22 cellular contexts compared by ENCODE assay signal in the genomic region with DNA sequence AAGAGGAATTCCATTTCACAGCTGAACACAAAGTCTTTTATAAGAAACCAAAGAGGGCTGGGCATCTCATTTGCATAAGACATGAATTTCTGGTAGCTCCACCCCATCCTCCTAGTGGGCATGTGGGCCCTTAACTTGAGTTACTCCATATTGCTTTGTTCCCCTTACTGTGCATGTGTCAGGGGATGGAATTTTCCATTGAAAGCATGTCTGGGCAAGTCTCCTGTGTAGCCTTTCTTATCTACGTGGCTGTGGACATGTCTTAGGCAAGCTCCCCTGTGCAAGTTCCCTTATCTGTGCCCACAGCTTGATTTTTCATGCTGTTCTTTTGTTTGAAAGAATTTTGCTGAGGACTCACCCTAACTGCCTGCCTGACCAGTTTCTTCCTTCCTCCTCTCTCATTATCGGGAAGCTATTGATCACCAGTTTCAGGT.
DNase-seq lines count a peak whose midpoint lies in the region; ATAC-seq and TF ChIP-seq lines count a peak whose summit lies in the region.
"Had no signal": no experiment of that assay in that cellular context is flagged by ENCODE, and none has a peak within 500 bp of the region (broad histone marks: within the 10 kb centered on the region; RNA-seq: fewer than 3 reads in every experiment).

No MANE protein-coding gene starts in this region.

- TF ChIP-seq CTCF in H9 (conservative IDR thresholded peaks at IDR 0.05) (no peak), NB4 (IDR thresholded peaks at IDR 0.05; ENCODE audit: low read depth, low read length) (no peak), fibroblast of villous mesenchyme (IDR thresholded peaks at IDR 0.05; ENCODE audit: insufficient read depth, low read depth, low read length) (no peak), upper lobe of left lung (IDR thresholded peaks at IDR 0.05) (no peak)

- no peaks in the 10 kb centered on the region for H3K36me3 ChIP-seq in upper lobe of left lung
- H3K36me3 ChIP-seq: suprapubic skin had no signal

- peaks cover 7% of the 10 kb centered on the region; the same call in 1 of the 2 replicates for H3K4me1 ChIP-seq in H9 (ENCODE audit: insufficient read depth, low read length)
- H3K4me1 ChIP-seq in upper lobe of left lung: no peaks in the 10 kb centered on the region
- H3K4me1 ChIP-seq: suprapubic skin had no signal

- no peak overlapping the region for H2BK12ac ChIP-seq in H9 (ENCODE audit: insufficient read length, low read depth, low read length)

- no peak overlapping the region for H3T11ph ChIP-seq in H9 (ENCODE audit: low read length)

- H3K9me3 ChIP-seq in H9 (ENCODE audit: control insufficient read depth, low read depth, low read length): no peaks in the 10 kb centered on the region
- no peaks in the 10 kb centered on the region for H3K9me3 ChIP-seq in upper lobe of left lung
- H3K9me3 ChIP-seq: suprapubic skin had no signal

- no peaks in the 10 kb centered on the region for H4K20me1 ChIP-seq in H9 (ENCODE audit: control insufficient read depth, insufficient read depth, insufficient read length)

- DNase-seq in H9 (no peak), NB4 (ENCODE audit: low read depth) (peak; percentile 8), amniotic epithelial cell (ENCODE audit: low read depth) (peak; percentile 76), fibroblast of villous mesenchyme (ENCODE audit: low read depth) (peak; percentile 23), SHP77 (lab: John Stamatoyannopoulos, UW) (no peak), upper lobe of left lung (no peak), NCI-H1048 (lab: John Stamatoyannopoulos, UW) (no peak)
- DNase-seq: activated CD4-positive, alpha-beta T cell treated with anti-CD3 and anti-CD28 coated beads for 4 hours; activated CD8-positive, alpha-beta memory T cell treated with anti-CD3 and anti-CD28 coated beads, Interleukin-2, amount 50 U/mL, for 48 hours; activated gamma-delta T cell treated with Interleukin-2 at 50 U/mL for 16 hours; CD8-positive, alpha-beta T cell; immature natural killer cell; KG1; naive thymus-derived CD4-positive, alpha-beta T cell; NCI-H1436 treated with DMSO at 0.1 percent for 48 hours; NCI-H345; NK-92 treated with Interleukin-12 subunit alpha and Interleukin-12 subunit beta, amount 100 ng/mL, for 24 hours; SHP77 treated with DMSO at 0.1 percent for 48 hours; T-helper 9 cell had no signal

- TF ChIP-seq POLR2A in NB4 (IDR thresholded peaks at IDR 0.05; ENCODE audit: extremely low read depth, insufficient read length): no peak
- no peak for TF ChIP-seq POLR2A in upper lobe of left lung (IDR thresholded peaks at IDR 0.05)

- H2BK120ac ChIP-seq in H9 (ENCODE audit: low read depth, low read length, poor library complexity, severe bottlenecking): no peak overlapping the region

- H3K27ac ChIP-seq in H9 (ENCODE audit: insufficient read length, low read depth, low read length) (peak overlapping the region; percentile 100), upper lobe of left lung (no peak overlapping the region)
- H3K27ac ChIP-seq: suprapubic skin had no signal

- no CpG with 5 or more reads among the region's 2 CpGs for WGBS in H9 (ENCODE audit: extremely low coverage, insufficient read length, low lambda C conversion rate)
- WGBS in upper lobe of left lung, 2 donors: 52 to 78% methylated on average over 2 of the region's 2 CpGs

- no peak overlapping the region for H2BK20ac ChIP-seq in H9 (ENCODE audit: low read depth, low read length, poor library complexity, severe bottlenecking)

- H3K27me3 ChIP-seq in H9 (ENCODE audit: insufficient read depth, low read length) (no peaks in the 10 kb centered on the region), upper lobe of left lung (no peaks in the 10 kb centered on the region)
- H3K27me3 ChIP-seq: suprapubic skin had no signal

- H3K27me3 Mint-ChIP-seq in H9 (ENCODE audit: low read depth): no peaks in the 10 kb centered on the region; the same call in 1 of the 2 replicates

- ATAC-seq in HG02588 (IDR thresholded peaks at IDR 0.05; ENCODE audit: unreplicated experiment) (no peak), upper lobe of left lung (ENCODE audit: low FRiP score in 2 of 2) (no peak)
- ATAC-seq: CD8-positive, alpha-beta T cell; naive thymus-derived CD4-positive, alpha-beta T cell had no signal

- no peak overlapping the region for H3K4me2 ChIP-seq in H9 (ENCODE audit: insufficient read depth, insufficient read length, low read length)
- H3K4me2 ChIP-seq: smooth muscle cell had no signal

- H3K4me1 Mint-ChIP-seq in H9: peaks cover 61 to 62% of the 10 kb centered on the region in 2 experiments
- H3K4me1 Mint-ChIP-seq: immature natural killer cell; naive thymus-derived CD4-positive, alpha-beta T cell had no signal

- H2BK5ac ChIP-seq in H9 (ENCODE audit: insufficient read length, low read length): no peak overlapping the region

- H2AFZ ChIP-seq in H9 (ENCODE audit: low read length): no peak overlapping the region

- no peak overlapping the region for H3K4me3 Mint-ChIP-seq in H9
- H3K4me3 Mint-ChIP-seq: CD8-positive, alpha-beta T cell; immature natural killer cell; naive thymus-derived CD4-positive, alpha-beta T cell had no signal

- peak overlapping the region in 2 of 3 experiments; percentile 17 to 92; a peak in 2 of 7 replicates for H3K27ac Mint-ChIP-seq in H9
- H3K27ac Mint-ChIP-seq: CD8-positive, alpha-beta T cell; immature natural killer cell; naive thymus-derived CD4-positive, alpha-beta T cell had no signal

- no peaks in the 10 kb centered on the region for H3K79me1 ChIP-seq in H9 (ENCODE audit: insufficient read depth, low read depth, low read length, poor library complexity, severe bottlenecking)

- H3K56ac ChIP-seq in H9 (ENCODE audit: insufficient read length, low read depth, low read length): no peak overlapping the region

- peak overlapping the region; percentile 76 for H4K91ac ChIP-seq in H9 (ENCODE audit: insufficient read length, low read depth, low read length)

- no peak overlapping the region for H2AK5ac ChIP-seq in H9 (ENCODE audit: insufficient read length, low read length)

- no peak for TF ChIP-seq EP300 in upper lobe of left lung (IDR thresholded peaks at IDR 0.05)

- no peak overlapping the region for H3K14ac ChIP-seq in H9 (ENCODE audit: insufficient read depth, low read length)

- no peak overlapping the region for H3K4ac ChIP-seq in H9 (ENCODE audit: low read depth, low read length)

- H4K8ac ChIP-seq in H9 (replicated peaks; ENCODE audit: insufficient read length, low read depth, low read length): no peak overlapping the region

- no peaks in the 10 kb centered on the region for H3K23me2 ChIP-seq in H9 (ENCODE audit: insufficient read length, low read depth, low read length, poor library complexity, severe bottlenecking)

- H3K36me3 Mint-ChIP-seq in H9 (ENCODE audit: insufficient read depth in 1 of 3, low read depth in 3 of 3): peaks cover 8 to 29% (median 13%) of the 10 kb centered on the region in 3 experiments; a peak in 6 of 7 replicates
- H3K36me3 Mint-ChIP-seq: CD8-positive, alpha-beta T cell; immature natural killer cell had no signal

- no peak overlapping the region for H3K4me3 ChIP-seq in NB4 (ENCODE audit: low read depth, low read length)
- no peak overlapping the region for H3K4me3 ChIP-seq in fibroblast of villous mesenchyme (ENCODE audit: low read depth, low read length)
- no peak overlapping the region for H3K4me3 ChIP-seq in upper lobe of left lung
- H3K4me3 ChIP-seq: smooth muscle cell, suprapubic skin had no signal

- H3K18ac ChIP-seq in H9 (ENCODE audit: insufficient read length, low read depth, low read length): peak overlapping the region; percentile 54

- no peak overlapping the region for H4K5ac ChIP-seq in H9 (ENCODE audit: insufficient read length, low read depth, low read length)

- no peak overlapping the region for H2BK15ac ChIP-seq in H9 (ENCODE audit: low read depth, low read length)

- H3K79me2 ChIP-seq in H9 (ENCODE audit: insufficient read depth, low read length): no peaks in the 10 kb centered on the region

- H3K9ac ChIP-seq in H9 (ENCODE audit: extremely low read depth, insufficient read length, low read length): no peak overlapping the region

- no peak overlapping the region for H3K23ac ChIP-seq in H9 (ENCODE audit: insufficient read length, low read depth, low read length)

- H3K9me3 Mint-ChIP-seq in H9: peaks cover 11 to 18% of the 10 kb centered on the region in 2 experiments; a peak in 4 of 5 replicates
- H3K9me3 Mint-ChIP-seq: CD8-positive, alpha-beta T cell; immature natural killer cell had no signal

Comparison
In these comparisons a context has a peak if more than half of its experiments do, and no peak if none do; other contexts are left out.
1. DNase-seq: peak in NB4 (single experiment), amniotic epithelial cell (single experiment) and fibroblast of villous mesenchyme (single experiment); none in H9 (single experiment), SHP77 (0 of 2), upper lobe of left lung (0 of 2) and NCI-H1048 (single experiment).